8 cellular contexts compared by ENCODE assay signal in the genomic region with DNA sequence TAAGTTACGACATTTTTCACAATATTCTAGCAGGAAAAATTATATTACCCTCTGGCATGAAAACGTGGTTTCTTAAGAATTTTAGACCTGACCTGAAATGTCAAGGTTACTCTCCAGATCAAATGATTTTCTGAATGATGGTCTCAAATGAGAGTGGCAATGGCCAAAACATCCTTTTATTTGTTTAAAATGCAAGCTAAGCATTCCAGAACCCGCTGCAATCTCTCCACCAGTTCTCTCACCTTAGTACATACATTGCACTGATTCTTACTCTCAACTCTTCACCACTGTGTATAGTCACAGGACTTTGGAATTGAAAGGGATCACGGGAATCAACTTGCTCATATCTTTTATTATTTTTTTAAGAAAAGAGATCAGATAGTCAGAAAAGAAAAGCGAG.
"Had no signal": no experiment of that assay in that cellular context is flagged by ENCODE, and none has a peak within 500 bp of the region (broad histone marks: within the 10 kb centered on the region; RNA-seq: fewer than 3 reads in every experiment).

No MANE protein-coding gene starts in this region.

- H3K9ac ChIP-seq: KMS-11 had no signal

- DNase-seq: GOT3, H9, HCEC 1CT, Karpas-422, KBM-7 had no signal

- H3K27ac ChIP-seq: KMS-11 had no signal

- FAIRE-seq: H54, HTR-8/SVneo had no signal

- H3K4me2 ChIP-seq: KMS-11 had no signal
